25 cellular contexts compared by ENCODE assay signal in the genomic region with DNA sequence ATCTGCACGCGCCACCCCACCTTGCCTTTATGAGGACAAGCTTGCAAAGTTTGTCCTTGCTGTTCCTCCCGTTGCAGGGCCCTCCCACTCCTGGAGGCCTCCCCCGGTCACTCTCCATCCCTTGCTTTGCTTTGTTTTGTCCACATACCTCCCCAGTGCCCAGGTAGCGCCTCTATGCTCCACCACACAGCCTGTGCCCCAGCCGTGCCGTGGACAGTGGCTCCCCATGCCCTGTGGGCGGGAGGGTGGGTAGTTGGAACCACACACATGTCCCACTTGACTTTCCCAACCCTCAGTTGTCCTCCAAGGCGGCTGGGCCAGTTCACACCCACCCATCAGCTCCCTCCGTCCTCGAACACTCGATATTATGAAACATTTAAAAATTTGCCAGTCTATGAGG. TPM values are rescaled to one million over a fixed set of nuclear protein-coding genes. Genes with fewer than 3 reads are reported as not detected.
DNase-seq lines count a peak whose midpoint lies in the region; ATAC-seq and TF ChIP-seq lines count a peak whose summit lies in the region.
"Had no signal": no experiment of that assay in that cellular context is flagged by ENCODE, and none has a peak within 500 bp of the region (broad histone marks: within the 10 kb centered on the region; RNA-seq: fewer than 3 reads in every experiment).

No MANE protein-coding gene starts in this region.

- H3K4me1 ChIP-seq in right cardiac atrium (ENCODE audit: control insufficient read depth, insufficient read depth, low read length) = peaks cover 5% of the 10 kb centered on the region
- H3K4me1 ChIP-seq: HAP-1 had no signal

- ATAC-seq in right cardiac atrium = no peak
- no peak for ATAC-seq in Right ventricle myocardium superior (ENCODE audit: poor library complexity)
- ATAC-seq in GM18861 (IDR thresholded peaks at IDR 0.05; ENCODE audit: unreplicated experiment) = no peak
- ATAC-seq: HepG2, left lung had no signal

- H3K4me1 Mint-ChIP-seq in nephron progenitor cell = peaks cover 42% of the 10 kb centered on the region

- DNase-seq in right cardiac atrium = peak; percentile 10 to 49 (median 12)
- no peak for DNase-seq in Right ventricle myocardium superior
- no peak for DNase-seq in coronary artery (ENCODE audit: low spot score)
- DNase-seq in nephron progenitor cell = no peak
- DNase-seq in T1000 (lab: John Stamatoyannopoulos, UW) = no peak
- DNase-seq in GM03348 (ENCODE audit: low spot score) = no peak
- DNase-seq: activated CD4-positive, alpha-beta T cell treated with anti-CD3 and anti-CD28 coated beads for 4 hours; activated naive CD4-positive, alpha-beta T cell treated with anti-CD3 and anti-CD28 coated beads, Interleukin-2, amount 10 ng/mL, durations not matched to agents 7 days and 5 days; activated T-cell treated with anti-CD3 and anti-CD28 coated beads, Interleukin-2, amount 50 U/mL, for 72 hours; aorta; C1 segment of cervical spinal cord; EL; erythroblast; foreskin fibroblast; midbrain; NCI-H1694 treated with DMSO at 0.1 percent for 48 hours; NCI-H2171 treated with DMSO at 0.1 percent for 48 hours; NCI-H526 treated with DMSO at 0.1 percent for 48 hours; stimulated activated CD4-positive, alpha-beta T cell treated with anti-CD3 and anti-CD28 coated beads, Interleukin-1b, Interleukin-23, amount 100 ng/mL, for 48 hours had no signal

- no peak for TF ChIP-seq CTCF in coronary artery (IDR thresholded peaks at IDR 0.05)
- TF ChIP-seq CTCF in nephron progenitor cell (IDR thresholded peaks at IDR 0.05) = no peak

- H3K27me3 Mint-ChIP-seq in nephron progenitor cell (ENCODE audit: low read depth, poor library complexity) = peaks cover 7% of the 10 kb centered on the region
- H3K27me3 Mint-ChIP-seq: activated naive CD4-positive, alpha-beta T cell treated with anti-CD3 and anti-CD28 coated beads, Interleukin-2, amount 10 ng/mL, durations not matched to agents 7 days and 5 days had no signal

- intact Hi-C loops in right cardiac atrium (cut with DNase I) (loop anchor here in 1 of 4 donors (10.0 kb wide), 2 partner anchors 50 to 110 kb away; a partner anchor contains a TSS), Right ventricle myocardium superior (cut with DNase I) (loop anchor here (10.0 kb wide), 1 partner anchor 110 kb away; a partner anchor contains a TSS)

- peak overlapping the region; percentile 93 for H3K27ac Mint-ChIP-seq in nephron progenitor cell
- H3K27ac Mint-ChIP-seq: activated naive CD4-positive, alpha-beta T cell treated with anti-CD3 and anti-CD28 coated beads, Interleukin-2, amount 10 ng/mL, durations not matched to agents 7 days and 5 days; activated T-cell treated with anti-CD3 and anti-CD28 coated beads, Interleukin-2, amount 50 U/mL, for 72 hours had no signal

- H3K9me3 ChIP-seq in right cardiac atrium (ENCODE audit: control insufficient read depth, low read length) = no peaks in the 10 kb centered on the region
- H3K9me3 ChIP-seq: HAP-1, left lung, SJSA1 had no signal

- no peak overlapping the region for H3K27ac ChIP-seq in right cardiac atrium (ENCODE audit: low read length)
- H3K27ac ChIP-seq in coronary artery = peak overlapping the region; percentile 83 to 90
- H3K27ac ChIP-seq: left lung had no signal

- peaks cover 57% of the 10 kb centered on the region for H3K36me3 Mint-ChIP-seq in nephron progenitor cell (ENCODE audit: low read depth)

- no peaks in the 10 kb centered on the region for H3K27me3 ChIP-seq in right cardiac atrium (ENCODE audit: control insufficient read depth, insufficient read depth)
- H3K27me3 ChIP-seq: left lung, SJSA1 had no signal

- H3K4me3 ChIP-seq in right cardiac atrium (ENCODE audit: low read length) (no peak overlapping the region), coronary artery (no peak overlapping the region)
- H3K4me3 ChIP-seq: HAP-1, left lung, SJSA1 had no signal

- H3K9me3 Mint-ChIP-seq in nephron progenitor cell = peaks cover 19% of the 10 kb centered on the region
- H3K9me3 Mint-ChIP-seq: activated naive CD4-positive, alpha-beta T cell treated with anti-CD3 and anti-CD28 coated beads, Interleukin-2, amount 10 ng/mL, durations not matched to agents 7 days and 5 days; activated T-cell treated with anti-CD3 and anti-CD28 coated beads, Interleukin-2, amount 50 U/mL, for 72 hours; neural crest cell had no signal

- WGBS in right cardiac atrium = 88% methylated on average over 12 of the region's 12 CpGs

- no peak overlapping the region for H3K4me3 Mint-ChIP-seq in nephron progenitor cell
- H3K4me3 Mint-ChIP-seq: activated naive CD4-positive, alpha-beta T cell treated with anti-CD3 and anti-CD28 coated beads, Interleukin-2, amount 10 ng/mL, durations not matched to agents 7 days and 5 days; neural crest cell had no signal

RNA-seq across cellular contexts. Expression of a gene that starts 24.6 kb away (rescaled TPM):
- total RNA-seq in right cardiac atrium (10 to 100 TPM; 19.2 to 26.5 (median 24.1) TPM), Right ventricle myocardium superior (77.4 TPM)
- 25.1 TPM for polyA plus RNA-seq in right cardiac atrium

RNA-seq across cellular contexts. Expression of a gene that starts 43.7 kb away (rescaled TPM):
- total RNA-seq in right cardiac atrium (10 to 100 TPM; 19.1 to 46.5 (median 33.7) TPM), Right ventricle myocardium superior (23.8 TPM)
- polyA plus RNA-seq in right cardiac atrium = 11.9 TPM

Comparison
In these comparisons a context has a peak if more than half of its experiments do, and no peak if none do; other contexts are left out.
1. DNase-seq: peak in right cardiac atrium (3 of 3); none in Right ventricle myocardium superior (single experiment), coronary artery (single experiment), nephron progenitor cell (single experiment), T1000 (single experiment) and GM03348 (single experiment).